Comparison of ENCODE assay signal across 2 cellular contexts in the genomic region with DNA sequence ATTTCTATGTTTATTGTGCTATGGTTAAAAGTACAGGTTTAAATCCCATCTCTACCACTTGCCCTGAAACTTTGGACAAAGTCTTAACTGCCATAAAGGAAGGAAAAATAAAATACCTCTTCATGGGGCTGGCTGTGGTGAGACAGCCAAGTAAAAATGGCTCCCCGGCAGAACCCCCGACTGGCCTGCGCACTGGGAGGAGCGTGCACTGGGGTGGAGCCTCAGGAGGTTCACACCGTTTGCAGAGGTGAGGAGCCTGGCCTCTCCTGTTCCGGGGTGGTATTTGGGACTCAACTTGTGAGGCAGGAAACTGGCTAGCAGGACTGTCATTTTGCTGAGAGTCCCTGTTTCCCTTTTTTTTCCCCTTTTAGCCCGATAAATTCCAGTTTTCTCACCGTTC.
TF ChIP-seq lines count a peak whose summit lies in the region.

No MANE protein-coding gene starts in this region.

TF ChIP-seq in GM23338, 12 proteins besides CTCF, POLR2A, EP300 and RAD21 (continues in another document):
- TF ChIP-seq JUNB (IDR thresholded peaks at IDR 0.05; ENCODE audit: unreplicated experiment) (no peak), EZH2phosphoT487 (IDR thresholded peaks at IDR 0.05; ENCODE audit: unreplicated experiment) (no peak), STAT1 (IDR thresholded peaks at IDR 0.05; ENCODE audit: unreplicated experiment) (no peak), NANOG (IDR thresholded peaks at IDR 0.05; ENCODE audit: borderline replicate concordance) (no peak), POLR2AphosphoS5 (IDR thresholded peaks at IDR 0.05; ENCODE audit: low read depth) (no peak), EZH2 (IDR thresholded peaks at IDR 0.05; ENCODE audit: low read depth, unreplicated experiment) (no peak), CREB1 (CRISPR knock-in tag; IDR thresholded peaks at IDR 0.05; ENCODE audit: low read depth) (no peak)
- TF ChIP-seq, protein P1, sequence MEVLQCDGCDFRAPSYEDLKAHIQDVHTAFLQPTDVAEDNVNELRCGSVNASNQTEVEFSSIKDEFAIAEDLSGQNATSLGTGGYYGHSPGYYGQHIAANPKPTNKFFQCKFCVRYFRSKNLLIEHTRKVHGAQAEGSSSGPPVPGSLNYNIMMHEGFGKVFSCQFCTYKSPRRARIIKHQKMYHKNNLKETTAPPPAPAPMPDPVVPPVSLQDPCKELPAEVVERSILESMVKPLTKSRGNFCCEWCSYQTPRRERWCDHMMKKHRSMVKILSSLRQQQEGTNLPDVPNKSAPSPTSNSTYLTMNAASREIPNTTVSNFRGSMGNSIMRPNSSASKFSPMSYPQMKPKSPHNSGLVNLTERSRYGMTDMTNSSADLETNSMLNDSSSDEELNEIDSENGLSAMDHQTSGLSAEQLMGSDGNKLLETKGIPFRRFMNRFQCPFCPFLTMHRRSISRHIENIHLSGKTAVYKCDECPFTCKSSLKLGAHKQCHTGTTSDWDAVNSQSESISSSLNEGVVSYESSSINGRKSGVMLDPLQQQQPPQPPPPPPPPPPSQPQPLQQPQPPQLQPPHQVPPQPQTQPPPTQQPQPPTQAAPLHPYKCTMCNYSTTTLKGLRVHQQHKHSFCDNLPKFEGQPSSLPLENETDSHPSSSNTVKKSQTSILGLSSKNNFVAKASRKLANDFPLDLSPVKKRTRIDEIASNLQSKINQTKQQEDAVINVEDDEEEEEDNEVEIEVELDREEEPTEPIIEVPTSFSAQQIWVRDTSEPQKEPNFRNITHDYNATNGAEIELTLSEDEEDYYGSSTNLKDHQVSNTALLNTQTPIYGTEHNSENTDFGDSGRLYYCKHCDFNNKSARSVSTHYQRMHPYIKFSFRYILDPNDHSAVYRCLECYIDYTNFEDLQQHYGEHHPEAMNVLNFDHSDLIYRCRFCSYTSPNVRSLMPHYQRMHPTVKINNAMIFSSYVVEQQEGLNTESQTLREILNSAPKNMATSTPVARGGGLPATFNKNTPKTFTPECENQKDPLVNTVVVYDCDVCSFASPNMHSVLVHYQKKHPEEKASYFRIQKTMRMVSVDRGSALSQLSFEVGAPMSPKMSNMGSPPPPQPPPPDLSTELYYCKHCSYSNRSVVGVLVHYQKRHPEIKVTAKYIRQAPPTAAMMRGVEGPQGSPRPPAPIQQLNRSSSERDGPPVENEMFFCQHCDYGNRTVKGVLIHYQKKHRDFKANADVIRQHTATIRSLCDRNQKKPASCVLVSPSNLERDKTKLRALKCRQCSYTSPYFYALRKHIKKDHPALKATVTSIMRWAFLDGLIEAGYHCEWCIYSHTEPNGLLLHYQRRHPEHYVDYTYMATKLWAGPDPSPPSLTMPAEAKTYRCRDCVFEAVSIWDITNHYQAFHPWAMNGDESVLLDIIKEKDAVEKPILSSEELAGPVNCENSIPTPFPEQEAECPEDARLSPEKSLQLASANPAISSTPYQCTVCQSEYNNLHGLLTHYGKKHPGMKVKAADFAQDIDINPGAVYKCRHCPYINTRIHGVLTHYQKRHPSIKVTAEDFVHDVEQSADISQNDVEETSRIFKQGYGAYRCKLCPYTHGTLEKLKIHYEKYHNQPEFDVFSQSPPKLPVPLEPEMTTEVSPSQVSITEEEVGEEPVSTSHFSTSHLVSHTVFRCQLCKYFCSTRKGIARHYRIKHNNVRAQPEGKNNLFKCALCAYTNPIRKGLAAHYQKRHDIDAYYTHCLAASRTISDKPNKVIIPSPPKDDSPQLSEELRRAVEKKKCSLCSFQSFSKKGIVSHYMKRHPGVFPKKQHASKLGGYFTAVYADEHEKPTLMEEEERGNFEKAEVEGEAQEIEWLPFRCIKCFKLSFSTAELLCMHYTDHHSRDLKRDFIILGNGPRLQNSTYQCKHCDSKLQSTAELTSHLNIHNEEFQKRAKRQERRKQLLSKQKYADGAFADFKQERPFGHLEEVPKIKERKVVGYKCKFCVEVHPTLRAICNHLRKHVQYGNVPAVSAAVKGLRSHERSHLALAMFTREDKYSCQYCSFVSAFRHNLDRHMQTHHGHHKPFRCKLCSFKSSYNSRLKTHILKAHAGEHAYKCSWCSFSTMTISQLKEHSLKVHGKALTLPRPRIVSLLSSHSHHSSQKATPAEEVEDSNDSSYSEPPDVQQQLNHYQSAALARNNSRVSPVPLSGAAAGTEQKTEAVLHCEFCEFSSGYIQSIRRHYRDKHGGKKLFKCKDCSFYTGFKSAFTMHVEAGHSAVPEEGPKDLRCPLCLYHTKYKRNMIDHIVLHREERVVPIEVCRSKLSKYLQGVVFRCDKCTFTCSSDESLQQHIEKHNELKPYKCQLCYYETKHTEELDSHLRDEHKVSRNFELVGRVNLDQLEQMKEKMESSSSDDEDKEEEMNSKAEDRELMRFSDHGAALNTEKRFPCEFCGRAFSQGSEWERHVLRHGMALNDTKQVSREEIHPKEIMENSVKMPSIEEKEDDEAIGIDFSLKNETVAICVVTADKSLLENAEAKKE (CRISPR knock-in tag; IDR thresholded peaks at IDR 0.05) = no peak
- TF ChIP-seq, protein P2, sequence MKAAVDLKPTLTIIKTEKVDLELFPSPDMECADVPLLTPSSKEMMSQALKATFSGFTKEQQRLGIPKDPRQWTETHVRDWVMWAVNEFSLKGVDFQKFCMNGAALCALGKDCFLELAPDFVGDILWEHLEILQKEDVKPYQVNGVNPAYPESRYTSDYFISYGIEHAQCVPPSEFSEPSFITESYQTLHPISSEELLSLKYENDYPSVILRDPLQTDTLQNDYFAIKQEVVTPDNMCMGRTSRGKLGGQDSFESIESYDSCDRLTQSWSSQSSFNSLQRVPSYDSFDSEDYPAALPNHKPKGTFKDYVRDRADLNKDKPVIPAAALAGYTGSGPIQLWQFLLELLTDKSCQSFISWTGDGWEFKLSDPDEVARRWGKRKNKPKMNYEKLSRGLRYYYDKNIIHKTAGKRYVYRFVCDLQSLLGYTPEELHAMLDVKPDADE (IDR thresholded peaks at IDR 0.05) = no peak
- TF ChIP-seq, protein P3, sequence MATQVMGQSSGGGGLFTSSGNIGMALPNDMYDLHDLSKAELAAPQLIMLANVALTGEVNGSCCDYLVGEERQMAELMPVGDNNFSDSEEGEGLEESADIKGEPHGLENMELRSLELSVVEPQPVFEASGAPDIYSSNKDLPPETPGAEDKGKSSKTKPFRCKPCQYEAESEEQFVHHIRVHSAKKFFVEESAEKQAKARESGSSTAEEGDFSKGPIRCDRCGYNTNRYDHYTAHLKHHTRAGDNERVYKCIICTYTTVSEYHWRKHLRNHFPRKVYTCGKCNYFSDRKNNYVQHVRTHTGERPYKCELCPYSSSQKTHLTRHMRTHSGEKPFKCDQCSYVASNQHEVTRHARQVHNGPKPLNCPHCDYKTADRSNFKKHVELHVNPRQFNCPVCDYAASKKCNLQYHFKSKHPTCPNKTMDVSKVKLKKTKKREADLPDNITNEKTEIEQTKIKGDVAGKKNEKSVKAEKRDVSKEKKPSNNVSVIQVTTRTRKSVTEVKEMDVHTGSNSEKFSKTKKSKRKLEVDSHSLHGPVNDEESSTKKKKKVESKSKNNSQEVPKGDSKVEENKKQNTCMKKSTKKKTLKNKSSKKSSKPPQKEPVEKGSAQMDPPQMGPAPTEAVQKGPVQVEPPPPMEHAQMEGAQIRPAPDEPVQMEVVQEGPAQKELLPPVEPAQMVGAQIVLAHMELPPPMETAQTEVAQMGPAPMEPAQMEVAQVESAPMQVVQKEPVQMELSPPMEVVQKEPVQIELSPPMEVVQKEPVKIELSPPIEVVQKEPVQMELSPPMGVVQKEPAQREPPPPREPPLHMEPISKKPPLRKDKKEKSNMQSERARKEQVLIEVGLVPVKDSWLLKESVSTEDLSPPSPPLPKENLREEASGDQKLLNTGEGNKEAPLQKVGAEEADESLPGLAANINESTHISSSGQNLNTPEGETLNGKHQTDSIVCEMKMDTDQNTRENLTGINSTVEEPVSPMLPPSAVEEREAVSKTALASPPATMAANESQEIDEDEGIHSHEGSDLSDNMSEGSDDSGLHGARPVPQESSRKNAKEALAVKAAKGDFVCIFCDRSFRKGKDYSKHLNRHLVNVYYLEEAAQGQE (IDR thresholded peaks at IDR 0.05; ENCODE audit: unreplicated experiment) = no peak

TF ChIP-seq in H1, 55 proteins besides CTCF, POLR2A, EP300 and RAD21:
- TF ChIP-seq KDM1A (IDR thresholded peaks at IDR 0.05; ENCODE audit: borderline replicate concordance, low read length) = no peak
- TF ChIP-seq TCF12 (IDR thresholded peaks at IDR 0.05; ENCODE audit: low read depth, low read length) = no peak
- no peak for TF ChIP-seq FOSL1 (IDR thresholded peaks at IDR 0.05; ENCODE audit: insufficient read depth, low read depth, low read length)
- no peak for TF ChIP-seq TEAD4 (IDR thresholded peaks at IDR 0.05; ENCODE audit: low read depth, low read length)
- no peak for TF ChIP-seq CHD2 (IDR thresholded peaks at IDR 0.05; ENCODE audit: low read length)
- no peak for TF ChIP-seq SIX5 (IDR thresholded peaks at IDR 0.05; ENCODE audit: low read depth, low read length)
- TF ChIP-seq JUN (IDR thresholded peaks at IDR 0.05; ENCODE audit: low read depth, low read length) = no peak
- TF ChIP-seq EGR1 (IDR thresholded peaks at IDR 0.05; ENCODE audit: borderline replicate concordance, low read depth, low read length) = no peak
